2 cellular contexts compared by ENCODE assay signal in the genomic region with DNA sequence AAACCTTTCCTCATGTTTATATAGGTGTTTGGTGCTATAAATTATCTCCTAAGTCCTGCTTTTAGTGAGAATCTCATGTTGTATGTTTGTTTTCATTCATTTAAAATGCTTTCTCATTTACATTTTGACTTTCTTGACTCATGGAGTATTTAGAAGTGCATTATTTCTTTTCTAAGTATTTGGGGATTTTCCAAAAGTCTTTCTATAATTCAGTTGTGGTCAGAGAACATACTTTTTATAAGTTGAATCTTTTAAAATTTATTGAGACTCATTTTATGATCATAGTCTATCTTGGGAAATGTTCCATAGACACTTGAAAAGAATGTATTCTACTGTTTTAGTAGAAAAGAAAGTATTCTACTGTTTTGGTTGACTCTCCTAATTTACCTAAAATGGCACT.
TF ChIP-seq lines count a peak whose summit lies in the region.

No MANE protein-coding gene starts in this region.

TF ChIP-seq in SK-N-SH, 30 proteins besides CTCF, POLR2A, EP300 and RAD21 (continued from another document):
- TF ChIP-seq, protein P1, sequence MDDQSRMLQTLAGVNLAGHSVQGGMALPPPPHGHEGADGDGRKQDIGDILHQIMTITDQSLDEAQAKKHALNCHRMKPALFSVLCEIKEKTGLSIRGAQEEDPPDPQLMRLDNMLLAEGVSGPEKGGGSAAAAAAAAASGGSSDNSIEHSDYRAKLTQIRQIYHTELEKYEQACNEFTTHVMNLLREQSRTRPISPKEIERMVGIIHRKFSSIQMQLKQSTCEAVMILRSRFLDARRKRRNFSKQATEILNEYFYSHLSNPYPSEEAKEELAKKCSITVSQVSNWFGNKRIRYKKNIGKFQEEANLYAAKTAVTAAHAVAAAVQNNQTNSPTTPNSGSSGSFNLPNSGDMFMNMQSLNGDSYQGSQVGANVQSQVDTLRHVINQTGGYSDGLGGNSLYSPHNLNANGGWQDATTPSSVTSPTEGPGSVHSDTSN (IDR thresholded peaks at IDR 0.05) = peak; percentile 15; the same call in 1 of the 2 replicates
- no peak for TF ChIP-seq MXI1 (IDR thresholded peaks at IDR 0.05; ENCODE audit: low read depth, low read length)
- no peak for TF ChIP-seq JUND (IDR thresholded peaks at IDR 0.05)
- TF ChIP-seq TAF1 (IDR thresholded peaks at IDR 0.05; ENCODE audit: borderline replicate concordance, low read depth, low read length) = no peak

TF ChIP-seq in HEK293T, 16 proteins besides CTCF, POLR2A, EP300 and RAD21 (continued from another document):
- TF ChIP-seq, protein P2, sequence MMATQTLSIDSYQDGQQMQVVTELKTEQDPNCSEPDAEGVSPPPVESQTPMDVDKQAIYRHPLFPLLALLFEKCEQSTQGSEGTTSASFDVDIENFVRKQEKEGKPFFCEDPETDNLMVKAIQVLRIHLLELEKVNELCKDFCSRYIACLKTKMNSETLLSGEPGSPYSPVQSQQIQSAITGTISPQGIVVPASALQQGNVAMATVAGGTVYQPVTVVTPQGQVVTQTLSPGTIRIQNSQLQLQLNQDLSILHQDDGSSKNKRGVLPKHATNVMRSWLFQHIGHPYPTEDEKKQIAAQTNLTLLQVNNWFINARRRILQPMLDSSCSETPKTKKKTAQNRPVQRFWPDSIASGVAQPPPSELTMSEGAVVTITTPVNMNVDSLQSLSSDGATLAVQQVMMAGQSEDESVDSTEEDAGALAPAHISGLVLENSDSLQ (IDR thresholded peaks at IDR 0.05) = no peak
- TF ChIP-seq L3MBTL2 (conservative IDR thresholded peaks at IDR 0.05) (no peak), ZNF384 (IDR thresholded peaks at IDR 0.05) (no peak), CTBP1 (IDR thresholded peaks at IDR 0.05; ENCODE audit: borderline replicate concordance) (no peak), ARNT (IDR thresholded peaks at IDR 0.05) (no peak), ELF4 (IDR thresholded peaks at IDR 0.05) (no peak), NFRKB (IDR thresholded peaks at IDR 0.05) (no peak), FOXM1 (IDR thresholded peaks at IDR 0.05; ENCODE audit: borderline replicate concordance) (no peak), FOXA1 (IDR thresholded peaks at IDR 0.05) (no peak), FOXK2 (IDR thresholded peaks at IDR 0.05) (no peak), TARDBP (IDR thresholded peaks at IDR 0.05) (no peak), SUZ12 (IDR thresholded peaks at IDR 0.05) (no peak), HDGF (IDR thresholded peaks at IDR 0.05; ENCODE audit: borderline replicate concordance) (no peak), SP1 (IDR thresholded peaks at IDR 0.05) (no peak), BHLHE40 (IDR thresholded peaks at IDR 0.05; ENCODE audit: borderline replicate concordance) (no peak)
